Comparison of ENCODE assay signal across 9 cellular contexts in genomic region chr7:150756858-150757257, GRCh38. TPM values are rescaled to one million over a fixed set of nuclear protein-coding genes. Genes with fewer than 3 reads are reported as not detected.
DNase-seq lines count a peak whose midpoint lies in the region; ATAC-seq and TF ChIP-seq lines count a peak whose summit lies in the region.
"Had no signal": no experiment of that assay in that cellular context is flagged by ENCODE, and none has a peak within 500 bp of the region (broad histone marks: within the 10 kb centered on the region; RNA-seq: fewer than 3 reads in every experiment).

No MANE protein-coding gene starts in this region.

- no peak overlapping the region for H2AFZ ChIP-seq in DND-41 (ENCODE audit: low read depth, low read length)
- no peak overlapping the region for H2AFZ ChIP-seq in KMS-11 (ENCODE audit: low read depth)

- H3K9me3 ChIP-seq in DND-41 (ENCODE audit: insufficient read depth, low read length, severe bottlenecking) (no peaks in the 10 kb centered on the region), adrenal gland (replicated peaks in 1 of 3) (no peaks in the 10 kb centered on the region)
- H3K9me3 ChIP-seq in naive thymus-derived CD4-positive, alpha-beta T cell (ENCODE audit: control insufficient read depth in 2 of 3, low read length in 3 of 3): no peaks in the 10 kb centered on the region

- WGBS in adrenal gland, 4 donors: 34 to 52% (median 47%) methylated on average over 1 of the region's 1 CpG

- H3K9me3 Mint-ChIP-seq in naive thymus-derived CD4-positive, alpha-beta T cell: peaks cover 0 to 17% (median 3%) of the 10 kb centered on the region in 11 donors

- peaks cover 0 to 12% (median 0%) of the 10 kb centered on the region in 5 donors for H3K36me3 Mint-ChIP-seq in naive thymus-derived CD4-positive, alpha-beta T cell

- no peak overlapping the region for H3K4me3 ChIP-seq in DND-41 (ENCODE audit: low read depth in 1 of 2, low read length in 2 of 2)
- no peak overlapping the region for H3K4me3 ChIP-seq in KMS-11 (IDR thresholded peaks at IDR 0.05; ENCODE audit: insufficient read depth, low read depth, low read length)
- no peak overlapping the region for H3K4me3 ChIP-seq in adrenal gland
- no peak overlapping the region for H3K4me3 ChIP-seq in naive thymus-derived CD4-positive, alpha-beta T cell (ENCODE audit: low read length)

- peaks cover 46% of the 10 kb centered on the region for H3K4me1 ChIP-seq in DND-41 (ENCODE audit: insufficient read depth, low read length)
- no peaks in the 10 kb centered on the region for H3K4me1 ChIP-seq in KMS-11 (ENCODE audit: low read depth, poor library complexity, severe bottlenecking)
- H3K4me1 ChIP-seq in adrenal gland (replicated peaks in 1 of 2): peaks cover 0 to 3% of the 10 kb centered on the region in 2 donors
- H3K4me1 ChIP-seq in naive thymus-derived CD4-positive, alpha-beta T cell (ENCODE audit: control insufficient read depth in 2 of 2, insufficient read depth in 2 of 2, low read length in 2 of 2): peaks cover 38 to 43% of the 10 kb centered on the region in 2 donors

- DNase-seq in DND-41 (peak; percentile 58), adrenal gland (no peak), EL (no peak), NOMO-1 (lab: John Stamatoyannopoulos, UW; ENCODE audit: unreplicated experiment in 2 of 2) (no peak)
- DNase-seq in naive thymus-derived CD4-positive, alpha-beta T cell: peak in 7 of 9 donors; percentile 57 to 78 (median 69)
- DNase-seq: mesendoderm had no signal

- TF ChIP-seq CTCF in DND-41 (IDR thresholded peaks at IDR 0.05; ENCODE audit: borderline replicate concordance, extremely low read depth, low read length, poor library complexity, severe bottlenecking) (peak; percentile 84), KMS-11 (conservative IDR thresholded peaks at IDR 0.05; ENCODE audit: low read depth, low read length) (peak; percentile 60), adrenal gland (IDR thresholded peaks at IDR 0.05) (peak in 4 of 6 experiments; percentile 39 to 49 (median 42))

- no peak for TF ChIP-seq POLR2A in adrenal gland (IDR thresholded peaks at IDR 0.05)

- POLR2A ChIA-PET in naive thymus-derived CD4-positive, alpha-beta T cell (lab: Charles Lee): interaction anchor here (0.6 to 6.3 kb wide), 20 partner anchors 13 to 400 kb away, joined by 3 to 179 read pairs (median 23); partner anchors contain the start of genes GIMAP1, GIMAP4, GIMAP5 and GIMAP6

- H3K79me2 ChIP-seq in DND-41 (ENCODE audit: insufficient read depth, low read length): no peaks in the 10 kb centered on the region
- H3K79me2 ChIP-seq in KMS-11 (ENCODE audit: insufficient read depth, low read depth): no peaks in the 10 kb centered on the region

- H4K20me1 ChIP-seq in DND-41 (ENCODE audit: insufficient read depth, low read length) (no peaks in the 10 kb centered on the region), KMS-11 (ENCODE audit: insufficient read depth) (no peaks in the 10 kb centered on the region; the same call in 1 of the 2 replicates)

- peak overlapping the region; percentile 25 to 88 (median 80) for H3K4me3 Mint-ChIP-seq in naive thymus-derived CD4-positive, alpha-beta T cell

- no peaks in the 10 kb centered on the region for H3K36me3 ChIP-seq in DND-41 (ENCODE audit: insufficient read depth, low read length)
- no peaks in the 10 kb centered on the region for H3K36me3 ChIP-seq in KMS-11 (ENCODE audit: insufficient read depth)
- H3K36me3 ChIP-seq in adrenal gland (replicated peaks in 1 of 2): no peaks in the 10 kb centered on the region
- no peaks in the 10 kb centered on the region for H3K36me3 ChIP-seq in naive thymus-derived CD4-positive, alpha-beta T cell (ENCODE audit: control insufficient read depth in 2 of 3, insufficient read depth in 3 of 3, low read length in 3 of 3)

- peaks cover 29 to 55% (median 52%) of the 10 kb centered on the region in 7 donors for H3K4me1 Mint-ChIP-seq in naive thymus-derived CD4-positive, alpha-beta T cell

- peak overlapping the region; percentile 85 for H3K27ac ChIP-seq in DND-41 (ENCODE audit: low read length)
- no peak overlapping the region for H3K27ac ChIP-seq in KMS-11
- H3K27ac ChIP-seq in adrenal gland: no peak overlapping the region
- peak overlapping the region; percentile 78 for H3K27ac ChIP-seq in naive thymus-derived CD4-positive, alpha-beta T cell (ENCODE audit: low read depth, low read length)

- CTCF ChIA-PET in naive thymus-derived CD4-positive, alpha-beta T cell (lab: Charles Lee): interaction anchor here (0.6 to 2.9 kb wide), 20 partner anchors 15 to 338 kb away, joined by 3 to 23 read pairs (median 4); partner anchors contain the start of genes GIMAP1, GIMAP2 and GIMAP4

- ATAC-seq in DND-41 (ENCODE audit: insufficient read depth, low read depth) (peak; percentile 25; the same call in 2 of the 3 replicates), GM21529 (IDR thresholded peaks at IDR 0.05; ENCODE audit: unreplicated experiment) (no peak), HG03442 (IDR thresholded peaks at IDR 0.05; ENCODE audit: unreplicated experiment) (no peak)
- peak; percentile 68 for ATAC-seq in naive thymus-derived CD4-positive, alpha-beta T cell

- H3K27me3 Mint-ChIP-seq in naive thymus-derived CD4-positive, alpha-beta T cell: peaks cover 0 to 6% (median 0%) of the 10 kb centered on the region in 5 donors

- H3K4me2 ChIP-seq in DND-41 (ENCODE audit: insufficient read depth, low read length): peak overlapping the region; percentile 63; the same call in 1 of the 2 replicates
- H3K4me2 ChIP-seq in KMS-11: no peak overlapping the region

- H3K27ac Mint-ChIP-seq in naive thymus-derived CD4-positive, alpha-beta T cell: peak overlapping the region; percentile 92 to 99 (median 97)

- H3K27me3 ChIP-seq in DND-41 (ENCODE audit: insufficient read depth, low read length, poor library complexity): no peaks in the 10 kb centered on the region
- no peaks in the 10 kb centered on the region for H3K27me3 ChIP-seq in KMS-11 (ENCODE audit: insufficient read depth, low read depth)
- H3K27me3 ChIP-seq in adrenal gland: peaks cover 2% of the 10 kb centered on the region
- no peaks in the 10 kb centered on the region for H3K27me3 ChIP-seq in naive thymus-derived CD4-positive, alpha-beta T cell (ENCODE audit: control insufficient read depth in 2 of 2, insufficient read depth in 2 of 2, low read length in 2 of 2)

- intact Hi-C loops in adrenal gland (cut with DNase I): loop anchor here in 1 of 2 donors (10.0 kb wide), 1 partner anchor 312 kb away; no protein-coding TSS in a partner anchor
- intact Hi-C loops in naive thymus-derived CD4-positive, alpha-beta T cell (cut with micrococcal nuclease): loop anchor here (1.0 to 2.0 kb wide), 10 partner anchors 89 to 470 kb away; partner anchors contain the start of genes GIMAP8 (in 1 of the 2) and ZNF775 (in 1 of the 2)

- H3K9ac ChIP-seq in DND-41 (ENCODE audit: low read depth, low read length) (no peak overlapping the region; the same call in 1 of the 2 replicates), KMS-11 (no peak overlapping the region)

RNA-seq across cellular contexts. Expression of gene GIMAP5, which starts 19.6 kb away (rescaled TPM):
- total RNA-seq in adrenal gland: 10 to 100 TPM in 7 of 8 donors, 1 to 10 TPM in 1; 7.9 to 65.0 (median 19.2) TPM
- polyA plus RNA-seq in adrenal gland: 10 to 100 TPM; 13.2 to 32.9 (median 29.7) TPM
- total RNA-seq in naive thymus-derived CD4-positive, alpha-beta T cell: 100 to 1,000 TPM in 3 of 5 experiments, 10 to 100 TPM in 2; 58.1 to 422 (median 214) TPM
- polyA plus RNA-seq in naive thymus-derived CD4-positive, alpha-beta T cell: 100 to 1,000 TPM; 570 to 819 TPM

RNA-seq across cellular contexts. Expression of gene GIMAP1, which starts 40.4 kb away (rescaled TPM):
- 10 to 100 TPM in 1 of 8 donors, 1 to 10 TPM in 7; 2.4 to 11.2 (median 7.9) TPM for total RNA-seq in adrenal gland
- polyA plus RNA-seq in adrenal gland: 1 to 10 TPM; 1.5 to 4.7 (median 4.2) TPM
- total RNA-seq in naive thymus-derived CD4-positive, alpha-beta T cell: 100 to 1,000 TPM in 2 of 5 experiments, 10 to 100 TPM in 3; 23.3 to 124 (median 32.6) TPM
- polyA plus RNA-seq in naive thymus-derived CD4-positive, alpha-beta T cell: 100 to 1,000 TPM in 1 of 2 donors, 10 to 100 TPM in 1; 75.4 to 104 TPM

RNA-seq across cellular contexts. Expression of gene TMEM176B, which starts 43.3 kb away (rescaled TPM):
- 10 to 100 TPM; 17.5 to 99.1 (median 44.0) TPM for total RNA-seq in adrenal gland
- 10 to 100 TPM; 12.0 to 33.6 (median 12.6) TPM for polyA plus RNA-seq in adrenal gland
- total RNA-seq in naive thymus-derived CD4-positive, alpha-beta T cell: 1 to 10 TPM in 3 of 5 experiments, not detected in 2; 2.0 to 7.1 (median 2.8) TPM
- under 1 TPM in 1 of 2 donors, not detected in 1; 0.53 TPM for polyA plus RNA-seq in naive thymus-derived CD4-positive, alpha-beta T cell

RNA-seq across cellular contexts. Expression of gene TMEM176A, which starts 43.7 kb away (rescaled TPM):
- total RNA-seq in adrenal gland: 10 to 100 TPM; 11.9 to 70.9 (median 29.3) TPM
- 10 to 100 TPM; 14.6 to 46.4 (median 15.7) TPM for polyA plus RNA-seq in adrenal gland
- total RNA-seq in naive thymus-derived CD4-positive, alpha-beta T cell: 1 to 10 TPM in 3 of 5 experiments, not detected in 2; 1.3 to 4.4 (median 1.8) TPM
- under 1 TPM; 0.35 to 0.38 TPM for polyA plus RNA-seq in naive thymus-derived CD4-positive, alpha-beta T cell

Comparison
In these comparisons a context has a peak if more than half of its experiments do, and no peak if none do; other contexts are left out.
1. ATAC-seq: peak in DND-41 (single experiment) and naive thymus-derived CD4-positive, alpha-beta T cell (single experiment); none in GM21529 (single experiment) and HG03442 (single experiment).
2. DNase-seq: peak in DND-41 (single experiment) and naive thymus-derived CD4-positive, alpha-beta T cell (7 of 9); none in adrenal gland (0 of 7), EL (single experiment) and NOMO-1 (0 of 2).
3. H3K27ac ChIP-seq: peak in DND-41 (single experiment) and naive thymus-derived CD4-positive, alpha-beta T cell (single experiment); none in KMS-11 (single experiment) and adrenal gland (0 of 5).
4. Peak in every context shown above with its lines, with median percentiles within 50 percentile points of each other: CTCF ChIP-seq.